In the genomic region with DNA sequence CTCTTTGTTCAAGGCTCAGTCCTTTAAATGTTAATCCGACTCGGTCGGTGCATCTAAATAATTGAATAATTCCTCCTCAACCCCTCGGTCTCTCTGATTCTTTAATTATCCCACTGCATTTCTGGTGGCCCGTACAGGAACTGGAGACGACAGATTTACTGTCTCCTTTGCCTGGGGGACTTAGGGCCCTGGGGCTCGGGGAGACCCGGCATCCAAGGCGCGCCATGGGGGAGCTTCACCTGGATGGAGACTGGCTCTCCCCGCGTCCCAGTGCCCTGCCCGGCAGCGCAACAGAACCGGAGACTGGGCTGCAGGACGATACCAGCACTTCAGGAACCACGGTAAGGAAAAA, we compare ENCODE assay signal across 10 cellular contexts. TPM values are rescaled to one million over a fixed set of nuclear protein-coding genes. Genes with fewer than 3 reads are reported as not detected.
DNase-seq lines count a peak whose midpoint lies in the region; ATAC-seq and TF ChIP-seq lines count a peak whose summit lies in the region.
"Had no signal": no experiment of that assay in that cellular context is flagged by ENCODE, and none has a peak within 500 bp of the region (broad histone marks: within the 10 kb centered on the region; RNA-seq: fewer than 3 reads in every experiment).

No MANE protein-coding gene starts in this region.

- CTCF ChIA-PET in activated CD4-positive, alpha-beta memory T cell treated with anti-CD3 and anti-CD28 coated beads, Interleukin-2, amount 10 ng/mL, durations not matched to agents 7 days and 5 days (lab: Charles Lee): no interaction called here

- TF ChIP-seq EP300 in esophagus muscularis mucosa (IDR thresholded peaks at IDR 0.05): no peak

- no peak for TF ChIP-seq POLR2A in esophagus muscularis mucosa (IDR thresholded peaks at IDR 0.05; ENCODE audit: low read depth)

- peaks cover 26% of the 10 kb centered on the region for H3K4me1 ChIP-seq in left ventricle myocardium inferior
- H3K4me1 ChIP-seq in esophagus muscularis mucosa: peaks cover 15 to 28% (median 23%) of the 10 kb centered on the region in 4 donors
- peaks cover 42% of the 10 kb centered on the region for H3K4me1 ChIP-seq in neural progenitor cell
- no peaks in the 10 kb centered on the region for H3K4me1 ChIP-seq in urinary bladder (ENCODE audit: insufficient read depth)

- H3K4me3 Mint-ChIP-seq in neural progenitor cell: no peak overlapping the region
- no peak overlapping the region for H3K4me3 Mint-ChIP-seq in activated CD4-positive, alpha-beta memory T cell treated with anti-CD3 and anti-CD28 coated beads, Interleukin-2, amount 10 ng/mL, durations not matched to agents 7 days and 5 days

- TF ChIP-seq CTCF in left ventricle myocardium inferior (IDR thresholded peaks at IDR 0.05; ENCODE audit: borderline replicate concordance) (no peak), esophagus muscularis mucosa (IDR thresholded peaks at IDR 0.05) (no peak), neural progenitor cell (IDR thresholded peaks at IDR 0.05) (no peak)

- no peaks in the 10 kb centered on the region for H3K79me2 ChIP-seq in neural progenitor cell (ENCODE audit: low read depth)

- DNase-seq in left ventricle myocardium inferior (no peak), Right ventricle myocardium inferior (ENCODE audit: missing footprints) (no peak), esophagus muscularis mucosa (ENCODE audit: extremely low spot score) (no peak), neural progenitor cell (ENCODE audit: low spot score) (peak; percentile 57), NCI-H2196 (lab: John Stamatoyannopoulos, UW; ENCODE audit: unreplicated experiment) (no peak), OCI-M1 (lab: John Stamatoyannopoulos, UW) (no peak)
- DNase-seq in activated CD4-positive, alpha-beta memory T cell treated with anti-CD3 and anti-CD28 coated beads, Interleukin-2, amount 10 ng/mL, durations not matched to agents 7 days and 5 days: no peak
- DNase-seq: ACHN, NCI-H446 had no signal

- H3K4me1 Mint-ChIP-seq in neural progenitor cell: peaks cover 7% of the 10 kb centered on the region
- H3K4me1 Mint-ChIP-seq in activated CD4-positive, alpha-beta memory T cell treated with anti-CD3 and anti-CD28 coated beads, Interleukin-2, amount 10 ng/mL, durations not matched to agents 7 days and 5 days: no peaks in the 10 kb centered on the region

- H3K9ac ChIP-seq in neural progenitor cell: no peak overlapping the region

- no peaks in the 10 kb centered on the region for H3K36me3 Mint-ChIP-seq in neural progenitor cell
- no peaks in the 10 kb centered on the region for H3K36me3 Mint-ChIP-seq in activated CD4-positive, alpha-beta memory T cell treated with anti-CD3 and anti-CD28 coated beads, Interleukin-2, amount 10 ng/mL, durations not matched to agents 7 days and 5 days (ENCODE audit: low read depth)

- H3K9me3 ChIP-seq in left ventricle myocardium inferior (replicated peaks) (no peaks in the 10 kb centered on the region), esophagus muscularis mucosa (no peaks in the 10 kb centered on the region), neural progenitor cell (ENCODE audit: low read depth) (no peaks in the 10 kb centered on the region)

- peak overlapping the region; percentile 36 for H2AFZ ChIP-seq in neural progenitor cell (replicated peaks)

- H3K4me3 ChIP-seq in left ventricle myocardium inferior (peak overlapping the region; percentile 73), esophagus muscularis mucosa (peak overlapping the region; percentile 55 to 66 (median 62)), neural progenitor cell (peak overlapping the region; percentile 42), urinary bladder (ENCODE audit: low read depth, low read length) (no peak overlapping the region)

- H4K20me1 ChIP-seq in neural progenitor cell (ENCODE audit: low read depth): no peaks in the 10 kb centered on the region

- peaks cover 10% of the 10 kb centered on the region for H3K27me3 Mint-ChIP-seq in neural progenitor cell (ENCODE audit: insufficient read depth, low read depth)
- H3K27me3 Mint-ChIP-seq in activated CD4-positive, alpha-beta memory T cell treated with anti-CD3 and anti-CD28 coated beads, Interleukin-2, amount 10 ng/mL, durations not matched to agents 7 days and 5 days: peaks cover 25% of the 10 kb centered on the region

- ATAC-seq in Right ventricle myocardium inferior: no peak

- H3K9me3 Mint-ChIP-seq in neural progenitor cell: no peaks in the 10 kb centered on the region
- H3K9me3 Mint-ChIP-seq in activated CD4-positive, alpha-beta memory T cell treated with anti-CD3 and anti-CD28 coated beads, Interleukin-2, amount 10 ng/mL, durations not matched to agents 7 days and 5 days: no peaks in the 10 kb centered on the region

- intact Hi-C loops in left ventricle myocardium inferior (cut with micrococcal nuclease): no loop called here
- intact Hi-C loops in Right ventricle myocardium inferior (cut with DNase I): no loop called here
- intact Hi-C loops in esophagus muscularis mucosa (cut with DNase I): loop anchor here (2.0 kb wide), 1 partner anchor 53 kb away; a partner anchor contains a TSS

- H3K36me3 ChIP-seq in left ventricle myocardium inferior (no peaks in the 10 kb centered on the region), esophagus muscularis mucosa (no peaks in the 10 kb centered on the region), neural progenitor cell (no peaks in the 10 kb centered on the region), urinary bladder (ENCODE audit: insufficient read depth) (no peaks in the 10 kb centered on the region)

- POLR2A ChIA-PET in activated CD4-positive, alpha-beta memory T cell treated with anti-CD3 and anti-CD28 coated beads, Interleukin-2, amount 10 ng/mL, durations not matched to agents 7 days and 5 days (lab: Charles Lee): interaction anchor here (0.9 to 1.9 kb wide), 2 partner anchors 28 to 49 kb away, joined by 4 read pairs; a partner anchor contains a TSS

- no peak overlapping the region for H3K27ac Mint-ChIP-seq in neural progenitor cell
- H3K27ac Mint-ChIP-seq in activated CD4-positive, alpha-beta memory T cell treated with anti-CD3 and anti-CD28 coated beads, Interleukin-2, amount 10 ng/mL, durations not matched to agents 7 days and 5 days: no peak overlapping the region

- 59% methylated on average over 17 of the region's 17 CpGs for WGBS in esophagus muscularis mucosa
- 30% methylated on average over 17 of the region's 17 CpGs for WGBS in urinary bladder

- H3K4me2 ChIP-seq in neural progenitor cell: peak overlapping the region; percentile 93

- peak overlapping the region; percentile 78 for H3K27ac ChIP-seq in left ventricle myocardium inferior (replicated peaks)
- peak overlapping the region; percentile 77 to 83 (median 80) for H3K27ac ChIP-seq in esophagus muscularis mucosa (replicated peaks in 1 of 4)
- no peak overlapping the region for H3K27ac ChIP-seq in neural progenitor cell
- peak overlapping the region; percentile 60 for H3K27ac ChIP-seq in urinary bladder (ENCODE audit: low read depth)

- H3F3A ChIP-seq in neural progenitor cell (ENCODE audit: low read depth): peaks cover 45% of the 10 kb centered on the region

- no peaks in the 10 kb centered on the region for H3K27me3 ChIP-seq in left ventricle myocardium inferior (ENCODE audit: low read depth)
- no peaks in the 10 kb centered on the region for H3K27me3 ChIP-seq in esophagus muscularis mucosa
- H3K27me3 ChIP-seq in neural progenitor cell: peaks cover 26% of the 10 kb centered on the region

RNA-seq across cellular contexts. Expression of a gene that starts 47.7 kb away (rescaled TPM):
- total RNA-seq in left ventricle myocardium inferior: 10.8 TPM
- total RNA-seq in Right ventricle myocardium inferior: 14.3 TPM
- total RNA-seq in esophagus muscularis mucosa: 10 to 100 TPM in 2 of 4 donors, 1 to 10 TPM in 2; 6.4 to 11.2 (median 9.3) TPM
- total RNA-seq in neural progenitor cell (ENCODE audit: low replicate concordance): 32.1 and 51.8 TPM in 2 replicates
- total RNA-seq in urinary bladder: 27.7 TPM
- 3.7 TPM for polyA plus RNA-seq in urinary bladder
- 10 to 100 TPM; 22.9 to 31.4 TPM for total RNA-seq in activated CD4-positive, alpha-beta memory T cell treated with anti-CD3 and anti-CD28 coated beads, Interleukin-2, amount 10 ng/mL, durations not matched to agents 7 days and 5 days

RNA-seq across cellular contexts. Expression of a gene that starts 48.3 kb away (rescaled TPM):
- total RNA-seq in left ventricle myocardium inferior (not detected), Right ventricle myocardium inferior (0.16 TPM), esophagus muscularis mucosa (not detected), neural progenitor cell (ENCODE audit: low replicate concordance) (0.04 and 0.06 TPM in 2 replicates), urinary bladder (0.37 TPM)
- polyA plus RNA-seq in urinary bladder: 0.08 TPM
- 1 to 10 TPM; 2.3 to 2.5 TPM for total RNA-seq in activated CD4-positive, alpha-beta memory T cell treated with anti-CD3 and anti-CD28 coated beads, Interleukin-2, amount 10 ng/mL, durations not matched to agents 7 days and 5 days

RNA-seq across cellular contexts. Expression of a gene that starts 53.5 kb away (rescaled TPM):
- total RNA-seq in left ventricle myocardium inferior (1,332 TPM), Right ventricle myocardium inferior (1,782 TPM), esophagus muscularis mucosa (100 to 1,000 TPM; 163 to 399 (median 192) TPM), neural progenitor cell (ENCODE audit: low replicate concordance) (36.5 and 40.6 TPM in 2 replicates), urinary bladder (112 TPM)
- polyA plus RNA-seq in urinary bladder: 105 TPM
- total RNA-seq in activated CD4-positive, alpha-beta memory T cell treated with anti-CD3 and anti-CD28 coated beads, Interleukin-2, amount 10 ng/mL, durations not matched to agents 7 days and 5 days: 10 to 100 TPM; 71.4 to 72.6 TPM

RNA-seq across cellular contexts. Expression of a gene that starts 53.8 kb away (rescaled TPM):
- total RNA-seq in left ventricle myocardium inferior (523 TPM), Right ventricle myocardium inferior (764 TPM), esophagus muscularis mucosa (100 to 1,000 TPM; 155 to 266 (median 175) TPM), neural progenitor cell (ENCODE audit: low replicate concordance) (98.9 and 120 TPM in 2 replicates), urinary bladder (122 TPM)
- polyA plus RNA-seq in urinary bladder: 107 TPM
- 100 to 1,000 TPM; 108 to 110 TPM for total RNA-seq in activated CD4-positive, alpha-beta memory T cell treated with anti-CD3 and anti-CD28 coated beads, Interleukin-2, amount 10 ng/mL, durations not matched to agents 7 days and 5 days
